1 cellular context compared by ENCODE assay signal in the genomic region with DNA sequence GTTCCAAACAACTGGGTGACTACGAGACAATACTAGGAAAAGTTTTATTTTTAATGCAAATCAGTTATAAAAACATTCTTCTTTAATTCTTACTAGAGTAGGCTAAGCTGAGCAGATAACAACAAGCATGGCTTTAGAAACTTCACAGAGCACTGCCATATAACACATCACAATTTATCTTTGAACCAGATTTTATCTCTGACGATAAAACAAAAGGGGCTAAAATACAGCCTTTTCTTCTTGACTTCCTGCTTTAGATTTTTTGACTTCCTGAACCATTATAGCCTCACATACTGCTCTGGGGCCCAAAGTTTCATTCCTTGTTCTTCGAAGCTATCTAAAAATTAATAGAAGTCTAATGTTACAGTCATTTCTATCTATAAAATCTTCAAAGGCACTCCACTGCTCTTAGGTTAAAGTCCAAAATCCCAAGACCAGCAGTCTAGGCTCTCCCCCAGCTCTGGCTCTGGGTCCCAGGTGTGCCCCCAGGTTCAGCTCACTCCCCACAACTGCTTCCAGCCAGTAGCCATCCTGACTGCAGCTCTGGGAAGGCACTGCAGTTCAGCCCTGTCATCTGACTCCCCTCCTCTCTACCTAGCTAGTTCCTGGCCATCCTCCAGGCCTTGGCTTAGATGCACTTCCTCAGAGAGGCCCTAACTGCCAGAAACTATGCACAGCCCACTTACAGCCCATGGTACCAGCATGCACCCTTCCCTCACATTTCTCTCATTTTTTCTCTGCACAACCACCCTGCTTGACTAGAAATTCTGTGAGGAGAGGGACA.
TF ChIP-seq lines count a peak whose summit lies in the region.

No MANE protein-coding gene starts in this region.

TF ChIP-seq in endothelial cell of umbilical vein, 7 proteins besides CTCF, POLR2A, EP300 and RAD21 (continued from another document):
- TF ChIP-seq GATA2 (IDR thresholded peaks at IDR 0.05; ENCODE audit: insufficient read depth, insufficient read length, low read depth, low read length), result peak; percentile 58
TF ChIP-seq in endothelial cell of umbilical vein: peak in this region for 1.
